In the genomic region with DNA sequence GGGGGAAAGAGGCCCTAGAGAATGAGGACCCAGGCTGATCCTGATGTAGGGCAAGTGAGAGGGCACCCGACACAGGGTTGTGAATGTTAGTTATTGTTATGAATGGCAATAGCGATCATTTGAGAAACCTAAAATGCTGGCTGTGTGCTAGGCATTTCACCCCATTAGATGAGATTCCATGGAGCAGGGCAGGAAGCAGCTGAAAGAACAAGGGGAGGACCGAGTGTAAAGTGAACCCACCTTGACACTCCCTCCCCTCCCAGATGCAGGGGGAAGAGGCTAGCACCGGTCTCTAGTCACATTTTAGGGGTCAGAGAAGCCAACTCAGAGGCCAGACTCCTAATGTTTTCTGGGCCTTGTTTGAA, we compare ENCODE assay signal across 7 cellular contexts. TPM values are rescaled to one million over a fixed set of nuclear protein-coding genes. Genes with fewer than 3 reads are reported as not detected.
DNase-seq lines count a peak whose midpoint lies in the region; FAIRE-seq and TF ChIP-seq lines count a peak whose summit lies in the region.
"Had no signal": no experiment of that assay in that cellular context is flagged by ENCODE, and none has a peak within 500 bp of the region (broad histone marks: within the 10 kb centered on the region; RNA-seq: fewer than 3 reads in every experiment).

No MANE protein-coding gene starts in this region.

- H3K4me1 ChIP-seq in stomach smooth muscle (ENCODE audit: control insufficient read depth, insufficient read depth, low read length), result peaks cover 52% of the 10 kb centered on the region

- H3K9me3 Mint-ChIP-seq in activated T-cell treated with anti-CD3 and anti-CD28 coated beads, Interleukin-2, amount 50 U/mL, for 24 hours, result no peaks in the 10 kb centered on the region

- H3K27ac ChIP-seq in stomach smooth muscle (ENCODE audit: low read length), result peak overlapping the region; percentile 31

- peak overlapping the region; percentile 47 to 66 for H3K9ac ChIP-seq in stomach smooth muscle (ENCODE audit: low read length in 2 of 2)

- H3K4me3 ChIP-seq in epithelial cell of proximal tubule (ENCODE audit: low read depth, low read length), result peak overlapping the region; percentile 85
- peak overlapping the region; percentile 71 to 81 for H3K4me3 ChIP-seq in stomach smooth muscle (ENCODE audit: low read length in 2 of 2)

- no peaks in the 10 kb centered on the region for H3K27me3 ChIP-seq in stomach smooth muscle (ENCODE audit: control insufficient read depth in 1 of 2, insufficient read depth in 2 of 2, low read length in 2 of 2)

- H3K36me3 ChIP-seq in stomach smooth muscle (ENCODE audit: control insufficient read depth in 2 of 2, insufficient read depth in 2 of 2, low read length in 2 of 2), result peaks cover 0 to 2% of the 10 kb centered on the region in 2 donors

- peaks cover 63% of the 10 kb centered on the region for H3K4me1 Mint-ChIP-seq in activated T-cell treated with anti-CD3 and anti-CD28 coated beads, Interleukin-2, amount 50 U/mL, for 24 hours (ENCODE audit: low read depth)

- DNase-seq in activated T-cell treated with anti-CD3 and anti-CD28 coated beads, Interleukin-2, amount 50 U/mL, for 24 hours, result no peak
- DNase-seq in activated T-cell treated with anti-CD3 and anti-CD28 coated beads, Interleukin-2, amount 50 U/mL, for 48 hours, result no peak
- DNase-seq in epithelial cell of proximal tubule (ENCODE audit: low read depth), result no peak
- DNase-seq in NCI-H146 treated with DMSO at 0.1 percent for 48 hours (lab: John Stamatoyannopoulos, UW; ENCODE audit: unreplicated experiment), result no peak
- no peak for DNase-seq in RCC 7860 (ENCODE audit: low spot score)

- H3K27me3 Mint-ChIP-seq in activated T-cell treated with anti-CD3 and anti-CD28 coated beads, Interleukin-2, amount 50 U/mL, for 24 hours, result no peaks in the 10 kb centered on the region

- H3K9me3 ChIP-seq in stomach smooth muscle (ENCODE audit: control insufficient read depth in 2 of 2, low read length in 2 of 2), result no peaks in the 10 kb centered on the region

- no peak for TF ChIP-seq CTCF in epithelial cell of proximal tubule (conservative IDR thresholded peaks at IDR 0.05; ENCODE audit: low read depth, low read length)

- peak overlapping the region; percentile 92 for H3K27ac Mint-ChIP-seq in activated T-cell treated with anti-CD3 and anti-CD28 coated beads, Interleukin-2, amount 50 U/mL, for 24 hours

- FAIRE-seq in RCC 7860 (lab: Jason Lieb, UNC), result no peak
- FAIRE-seq: TTC549 had no signal

- peak overlapping the region; percentile 82 for H3K4me3 Mint-ChIP-seq in activated T-cell treated with anti-CD3 and anti-CD28 coated beads, Interleukin-2, amount 50 U/mL, for 24 hours

- peaks cover 20% of the 10 kb centered on the region for H3K36me3 Mint-ChIP-seq in activated T-cell treated with anti-CD3 and anti-CD28 coated beads, Interleukin-2, amount 50 U/mL, for 24 hours (ENCODE audit: low read depth)

RNA-seq across cellular contexts. Expression of a gene that starts 0.6 kb away (rescaled TPM):
- 4.4 and 28.7 TPM in 2 replicates for total RNA-seq in epithelial cell of proximal tubule

RNA-seq across cellular contexts. Expression of a gene that starts 30.3 kb away (rescaled TPM):
- total RNA-seq in epithelial cell of proximal tubule, result 12.9 and 30.7 TPM in 2 replicates

RNA-seq across cellular contexts. Expression of a gene that starts 33.8 kb away (rescaled TPM):
- total RNA-seq in epithelial cell of proximal tubule, result 61.3 and 74.3 TPM in 2 replicates

RNA-seq across cellular contexts. Expression of a gene that starts 54.8 kb away (rescaled TPM):
- 77.6 and 78.8 TPM in 2 replicates for total RNA-seq in epithelial cell of proximal tubule

RNA-seq across cellular contexts. Expression of a gene that starts 56.4 kb away (rescaled TPM):
- 8.2 and 11.3 TPM in 2 replicates for total RNA-seq in epithelial cell of proximal tubule
